In the genomic region with DNA sequence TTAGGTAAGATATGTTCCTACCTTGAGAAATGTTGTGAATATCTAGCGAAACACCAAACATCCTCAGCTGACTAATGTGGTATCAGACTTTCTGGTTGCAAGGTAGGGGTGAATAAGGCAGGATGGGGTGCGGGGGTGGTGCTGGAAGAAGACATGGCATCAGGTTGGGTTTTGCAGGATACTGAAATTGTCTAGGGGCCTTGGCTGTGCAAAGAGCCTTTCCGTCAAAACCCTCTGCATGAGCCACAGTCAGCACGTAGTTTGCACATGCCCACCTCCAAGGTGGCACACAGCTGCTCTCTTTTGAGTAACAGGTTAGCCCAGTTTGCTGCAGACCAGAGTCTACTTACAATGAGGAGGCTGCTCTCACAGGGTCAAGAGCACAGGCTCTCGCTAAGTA, we compare ENCODE assay signal across 13 cellular contexts. TPM values are rescaled to one million over a fixed set of nuclear protein-coding genes. Genes with fewer than 3 reads are reported as not detected.
DNase-seq lines count a peak whose midpoint lies in the region; ATAC-seq and TF ChIP-seq lines count a peak whose summit lies in the region.
"Had no signal": no experiment of that assay in that cellular context is flagged by ENCODE, and none has a peak within 500 bp of the region (broad histone marks: within the 10 kb centered on the region; RNA-seq: fewer than 3 reads in every experiment).

No MANE protein-coding gene starts in this region.

- no peaks in the 10 kb centered on the region for H3K9me2 ChIP-seq in MM.1S (replicated peaks; ENCODE audit: insufficient read depth, low read length)

- peaks cover 3% of the 10 kb centered on the region for H3K79me1 ChIP-seq in trophoblast cell (ENCODE audit: low read length)

- no peak overlapping the region for H3K4ac ChIP-seq in trophoblast cell (ENCODE audit: low read depth, low read length)

- H3K4me2 ChIP-seq in MM.1S (ENCODE audit: low read depth, low read length) (no peak overlapping the region), trophoblast cell (ENCODE audit: low read length) (no peak overlapping the region)

- H3K36me3 Mint-ChIP-seq in T-helper 17 cell (ENCODE audit: low read depth) = peaks cover 15% of the 10 kb centered on the region

- H3K79me2 ChIP-seq in MM.1S (ENCODE audit: low read length) = no peaks in the 10 kb centered on the region
- H3K79me2 ChIP-seq in trophoblast cell (ENCODE audit: control insufficient read depth, insufficient read depth, low read length, poor library complexity) = no peaks in the 10 kb centered on the region

- H2BK12ac ChIP-seq in trophoblast cell (ENCODE audit: low read length) = no peak overlapping the region

- H2BK120ac ChIP-seq in trophoblast cell (ENCODE audit: insufficient read depth, low read length, poor library complexity) = no peak overlapping the region

- no peak overlapping the region for H3K4me3 ChIP-seq in dorsolateral prefrontal cortex
- H3K4me3 ChIP-seq in MM.1S (ENCODE audit: low read length) = no peak overlapping the region
- H3K4me3 ChIP-seq in trophoblast cell (ENCODE audit: low read depth, low read length) = no peak overlapping the region
- H3K4me3 ChIP-seq: spleen had no signal

- H2BK5ac ChIP-seq in trophoblast cell (ENCODE audit: low read depth, low read length, poor library complexity) = no peak overlapping the region

- H4K20me1 ChIP-seq in MM.1S (ENCODE audit: insufficient read depth, low read length) = no peaks in the 10 kb centered on the region

- H4K91ac ChIP-seq in trophoblast cell (ENCODE audit: low read depth, low read length) = no peak overlapping the region

- H3K27ac ChIP-seq in dorsolateral prefrontal cortex (peak overlapping the region in 45 of 59 donors; percentile 1 to 86 (median 54)), MM.1S (ENCODE audit: low read length) (no peak overlapping the region), trophoblast cell (ENCODE audit: low read depth, low read length) (no peak overlapping the region)
- H3K27ac ChIP-seq: foreskin keratinocyte had no signal

- H2AK5ac ChIP-seq in trophoblast cell (ENCODE audit: low read length) = no peak overlapping the region

- H3K27me3 ChIP-seq in dorsolateral prefrontal cortex (no peaks in the 10 kb centered on the region), MM.1S (replicated peaks; ENCODE audit: insufficient read depth, low read length) (no peaks in the 10 kb centered on the region), trophoblast cell (ENCODE audit: insufficient read depth, low read length) (no peaks in the 10 kb centered on the region)
- H3K27me3 ChIP-seq: foreskin keratinocyte, spleen had no signal

- no peak overlapping the region for H3K18ac ChIP-seq in trophoblast cell (ENCODE audit: low read length)

- no peak overlapping the region for H3K9ac ChIP-seq in MM.1S (ENCODE audit: low read length)
- H3K9ac ChIP-seq in trophoblast cell (ENCODE audit: low read length) = no peak overlapping the region

- no peak overlapping the region for H3K4me3 Mint-ChIP-seq in T-helper 17 cell
- H3K4me3 Mint-ChIP-seq: CD14-positive monocyte had no signal

- peak; percentile 15 for ATAC-seq in T-helper 17 cell
- ATAC-seq: foreskin keratinocyte had no signal

- H3K4me1 ChIP-seq in MM.1S (ENCODE audit: low read length) = no peaks in the 10 kb centered on the region
- H3K4me1 ChIP-seq in trophoblast cell (ENCODE audit: control insufficient read depth in 1 of 2, insufficient read depth in 2 of 2, low read length in 2 of 2) = peaks cover 3 to 8% of the 10 kb centered on the region in 2 experiments

- peak overlapping the region; percentile 88 for H3K27ac Mint-ChIP-seq in T-helper 17 cell

- H3K23ac ChIP-seq in trophoblast cell (ENCODE audit: low read length) = no peak overlapping the region

- no peaks in the 10 kb centered on the region for H3F3A ChIP-seq in MM.1S (ENCODE audit: insufficient read depth, low read length)

- H3K27me3 Mint-ChIP-seq in T-helper 17 cell = no peaks in the 10 kb centered on the region

- H2AFZ ChIP-seq in MM.1S (ENCODE audit: low read length) = no peak overlapping the region
- H2AFZ ChIP-seq in trophoblast cell (ENCODE audit: insufficient read depth, low read length, poor library complexity) = no peak overlapping the region

- intact Hi-C loops in dorsolateral prefrontal cortex (cut with DNase I) = no loop called here

- no peak overlapping the region for H4K8ac ChIP-seq in trophoblast cell (ENCODE audit: low read depth, low read length)

- H3K36me3 ChIP-seq in MM.1S (replicated peaks; ENCODE audit: insufficient read depth, low read length) (peaks cover 14% of the 10 kb centered on the region; the same call in 1 of the 2 replicates), trophoblast cell (ENCODE audit: control insufficient read depth in 1 of 2, insufficient read depth in 2 of 2, low read length in 2 of 2) (peaks cover 16 to 29% of the 10 kb centered on the region in 2 experiments)

- no peak overlapping the region for H4K12ac ChIP-seq in trophoblast cell (ENCODE audit: low read depth, low read length)

- TF ChIP-seq CTCF in dorsolateral prefrontal cortex (IDR thresholded peaks at IDR 0.05 in 54 of 56, conservative IDR thresholded peaks at IDR 0.05 in 2 of 56; ENCODE audit: low read depth in 1 of 56, partially characterized antibody in 56 of 56) (no peak), MM.1S (IDR thresholded peaks at IDR 0.05; ENCODE audit: low read length) (no peak)

- H3K4me1 Mint-ChIP-seq in T-helper 17 cell = peaks cover 46% of the 10 kb centered on the region

- whole genome bisulfite sequencing in trophoblast cell (ENCODE audit: extremely low coverage, insufficient coverage, insufficient read length) = no CpG with 5 or more reads among the region's 5 CpGs

- no peak for DNase-seq in T-helper 17 cell
- peak; percentile 50 for DNase-seq in activated CD8-positive, alpha-beta memory T cell treated with anti-CD3 and anti-CD28 coated beads, Interleukin-2, amount 50 U/mL, for 4 hours
- DNase-seq in dorsolateral prefrontal cortex = no peak
- DNase-seq in stimulated activated CD8-positive, alpha-beta memory T cell treated with anti-CD3 and anti-CD28 coated beads, Interleukin-4, amount 100 ng/mL, for 48 hours = peak; percentile 76
- no peak for DNase-seq in MM.1S
- DNase-seq in COLO668 (lab: John Stamatoyannopoulos, UW; ENCODE audit: unreplicated experiment) = no peak
- no peak for DNase-seq in trophoblast cell
- DNase-seq: foreskin keratinocyte, H7, mesenchymal stem cell, NCI-H2029, spleen had no signal

- H3K9me3 ChIP-seq in T-helper 17 cell (ENCODE audit: control insufficient read depth, low read length, poor library complexity, severe bottlenecking) (peaks cover 6% of the 10 kb centered on the region), MM.1S (replicated peaks; ENCODE audit: insufficient read depth, low read length) (no peaks in the 10 kb centered on the region), trophoblast cell (ENCODE audit: insufficient read depth, low read depth, low read length) (peaks cover 1% of the 10 kb centered on the region)

- no peak overlapping the region for H3K14ac ChIP-seq in trophoblast cell (ENCODE audit: low read length)

RNA-seq across cellular contexts. Expression of a gene that starts 42.0 kb away (rescaled TPM):
- 10 to 100 TPM; 59.4 to 88.3 TPM for total RNA-seq in T-helper 17 cell
- 100 to 1,000 TPM in 2 of 120 experiments, 10 to 100 TPM in 118; 42.8 to 104 (median 78.6) TPM for total RNA-seq in dorsolateral prefrontal cortex
- polyA plus RNA-seq in trophoblast cell (2013) = 51.7 and 53.8 TPM in 2 replicates

Comparison
In these comparisons a context has a peak if more than half of its experiments do, and no peak if none do; other contexts are left out.
1. DNase-seq: peak in activated CD8-positive, alpha-beta memory T cell treated with anti-CD3 and anti-CD28 coated beads, Interleukin-2, amount 50 U/mL, for 4 hours (single experiment) and stimulated activated CD8-positive, alpha-beta memory T cell treated with anti-CD3 and anti-CD28 coated beads, Interleukin-4, amount 100 ng/mL, for 48 hours (single experiment); none in T-helper 17 cell (0 of 3), dorsolateral prefrontal cortex (0 of 10), MM.1S (single experiment), COLO668 (single experiment) and trophoblast cell (0 of 2).
2. H3K27ac ChIP-seq: peak in dorsolateral prefrontal cortex (45 of 59); none in MM.1S (single experiment) and trophoblast cell (single experiment).